11 cellular contexts compared by ENCODE assay signal in genomic region chr11:47983464-47984397, GRCh38. TPM values are rescaled to one million over a fixed set of nuclear protein-coding genes. Genes with fewer than 3 reads are reported as not detected.
DNase-seq lines count a peak whose midpoint lies in the region; ATAC-seq and TF ChIP-seq lines count a peak whose summit lies in the region.
"Had no signal": no experiment of that assay in that cellular context is flagged by ENCODE, and none has a peak within 500 bp of the region (broad histone marks: within the 10 kb centered on the region; RNA-seq: fewer than 3 reads in every experiment).

No MANE protein-coding gene starts in this region.

- no peaks in the 10 kb centered on the region for H3K27me3 Mint-ChIP-seq in activated B cell treated with CpG ODN at 0.5 μM for 24 hours

- TF ChIP-seq CTCF in activated B cell treated with CpG ODN at 0.5 μM for 24 hours (IDR thresholded peaks at IDR 0.05) (no peak), kidney epithelial cell (IDR thresholded peaks at IDR 0.05; ENCODE audit: insufficient read depth, low read length, poor library complexity, severe bottlenecking) (no peak), heart left ventricle (IDR thresholded peaks at IDR 0.05) (no peak)

- peaks cover 3% of the 10 kb centered on the region for H3K36me3 Mint-ChIP-seq in activated B cell treated with CpG ODN at 0.5 μM for 24 hours (ENCODE audit: low read depth)

- H3K27me3 ChIP-seq in GM23248 (replicated peaks; ENCODE audit: insufficient read depth) (no peaks in the 10 kb centered on the region), kidney epithelial cell (ENCODE audit: control insufficient read depth, insufficient read depth, low read length) (no peaks in the 10 kb centered on the region), heart left ventricle (no peaks in the 10 kb centered on the region)

- H3K4me1 ChIP-seq in GM23248 (ENCODE audit: insufficient read depth): peaks cover 26% of the 10 kb centered on the region
- H3K4me1 ChIP-seq in heart left ventricle: peaks cover 0 to 79% (median 12%) of the 10 kb centered on the region in 12 donors

- peak; percentile 72 for DNase-seq in A172 (ENCODE audit: low spot score)
- DNase-seq in GM23248: peak; percentile 74
- no peak for DNase-seq in activated B cell treated with CpG ODN at 0.5 μM for 24 hours
- no peak for DNase-seq in kidney epithelial cell (ENCODE audit: low read depth)
- DNase-seq in NCI-H2081 (lab: John Stamatoyannopoulos, UW): no peak
- DNase-seq in heart left ventricle: no peak
- DNase-seq: left cardiac atrium, NCI-H748 treated with DMSO at 0.1 percent for 48 hours had no signal

- TF ChIP-seq POLR2A in heart left ventricle (IDR thresholded peaks at IDR 0.05): no peak

- H3K9me2 ChIP-seq in GM23248 (ENCODE audit: insufficient read depth): no peaks in the 10 kb centered on the region

- CTCF ChIA-PET in activated B cell treated with CpG ODN at 0.5 μM for 24 hours (lab: Charles Lee): interaction anchor here (1.2 to 2.1 kb wide), 3 partner anchors 49 to 125 kb away, joined by 3 to 9 read pairs (median 3); no protein-coding TSS in a partner anchor

- peak overlapping the region; percentile 51 for H3K27ac ChIP-seq in GM23248
- peak overlapping the region in 1 of 12 donors; percentile 93 for H3K27ac ChIP-seq in heart left ventricle

- 80 to 81% methylated on average over 10 of the region's 10 CpGs for WGBS in GM23248 (ENCODE audit: low coverage in 1 of 2, low lambda C conversion rate in 2 of 2, missing lambda C conversion rate in 2 of 2), 2 experiments
- 82 to 88% (median 87%) methylated on average over 10 of the region's 10 CpGs for WGBS in heart left ventricle, 4 donors

- intact Hi-C loops in activated B cell treated with CpG ODN at 0.5 μM for 24 hours (cut with micrococcal nuclease) (no loop called here), heart left ventricle (cut with DNase I) (loop anchor here in 5 of 10 donors (5.0 to 10.0 kb wide), 4 partner anchors 81 to 124 kb away; no protein-coding TSS in a partner anchor)

- peak overlapping the region; percentile 5 for H3K27ac Mint-ChIP-seq in activated B cell treated with CpG ODN at 0.5 μM for 24 hours

- H3K4me2 ChIP-seq in GM23248 (ENCODE audit: unreplicated experiment): peak overlapping the region; percentile 84

- in situ Hi-C loops in GM23248 (cut with MboI): loop anchor here (10.0 kb wide), 1 partner anchor 131 kb away; no protein-coding TSS in a partner anchor

- POLR2A ChIA-PET in activated B cell treated with CpG ODN at 0.5 μM for 24 hours (lab: Charles Lee): interaction anchor here (0.5 to 1.8 kb wide), 6 partner anchors 9 to 1376 kb away, joined by 3 to 6 read pairs (median 4); no protein-coding TSS in a partner anchor

- H3K9ac ChIP-seq in GM23248: peak overlapping the region; percentile 39

- H3K4me3 ChIP-seq in GM23248: peak overlapping the region; percentile 19; the same call in 1 of the 2 replicates
- peak overlapping the region; percentile 18 for H3K4me3 ChIP-seq in kidney epithelial cell (ENCODE audit: low read depth, low read length)
- peak overlapping the region in 1 of 12 donors; percentile 86 for H3K4me3 ChIP-seq in heart left ventricle
- H3K4me3 ChIP-seq: HAP-1 had no signal

- ATAC-seq in activated B cell treated with CpG ODN at 0.5 μM for 24 hours (ENCODE audit: low read depth) (no peak), heart left ventricle (no peak), HG02970 (IDR thresholded peaks at IDR 0.05; ENCODE audit: low FRiP score, unreplicated experiment) (no peak), GM21367 (IDR thresholded peaks at IDR 0.05; ENCODE audit: unreplicated experiment) (no peak)
- ATAC-seq: left cardiac atrium had no signal

- peaks cover 11% of the 10 kb centered on the region; the same call in 1 of the 2 replicates for H3F3A ChIP-seq in GM23248 (ENCODE audit: insufficient read depth)

- H3K9me3 ChIP-seq in GM23248 (ENCODE audit: low read depth) (no peaks in the 10 kb centered on the region), heart left ventricle (no peaks in the 10 kb centered on the region)
- H3K9me3 ChIP-seq: HAP-1 had no signal

- H3K36me3 ChIP-seq in GM23248 (ENCODE audit: low read depth): no peaks in the 10 kb centered on the region
- peaks cover 4% of the 10 kb centered on the region for H3K36me3 ChIP-seq in kidney epithelial cell (ENCODE audit: control insufficient read depth, insufficient read depth, low read length)
- no peaks in the 10 kb centered on the region for H3K36me3 ChIP-seq in heart left ventricle
- H3K36me3 ChIP-seq: HAP-1 had no signal

- H3K79me2 ChIP-seq in GM23248 (ENCODE audit: insufficient read depth): peaks cover 73% of the 10 kb centered on the region

- no peaks in the 10 kb centered on the region for H3K9me3 Mint-ChIP-seq in activated B cell treated with CpG ODN at 0.5 μM for 24 hours

- H4K20me1 ChIP-seq in GM23248 (ENCODE audit: insufficient read depth): no peaks in the 10 kb centered on the region

- peak overlapping the region; percentile 64 for H3K4me3 Mint-ChIP-seq in activated B cell treated with CpG ODN at 0.5 μM for 24 hours

- H2AFZ ChIP-seq in GM23248: peak overlapping the region; percentile 52

- H3K4me1 Mint-ChIP-seq in activated B cell treated with CpG ODN at 0.5 μM for 24 hours: peaks cover 56% of the 10 kb centered on the region

RNA-seq across cellular contexts. Expression of gene PTPRJ, which starts 3.4 kb away (rescaled TPM):
- 15.2 and 15.8 TPM in 2 replicates for total RNA-seq in A172 (2014; rRNA removed; shearing (Covaris generic))
- total RNA-seq in GM23248 (2014; rRNA removed; shearing (Covaris generic)): 9.5 and 10.0 TPM in 2 replicates
- 4.1 and 4.5 TPM in 2 replicates for polyA plus RNA-seq in GM23248 (2016; fragmentation: Nextera tagmentation; extraction: Ambion mirVana)
- 18.8 and 19.2 TPM in 2 replicates for total RNA-seq in activated B cell treated with CpG ODN at 0.5 μM for 24 hours
- 42.3 and 49.6 TPM in 2 replicates for total RNA-seq in kidney epithelial cell
- total RNA-seq in heart left ventricle: 10 to 100 TPM in 3 of 9 donors, 1 to 10 TPM in 6; 5.5 to 39.0 (median 6.9) TPM
- 1 to 10 TPM; 1.2 to 1.5 TPM for polyA plus RNA-seq in heart left ventricle

Comparison
In these comparisons a context has a peak if more than half of its experiments do, and no peak if none do; other contexts are left out.
1. DNase-seq: peak in A172 (single experiment) and GM23248 (single experiment); none in activated B cell treated with CpG ODN at 0.5 μM for 24 hours (single experiment), kidney epithelial cell (single experiment), NCI-H2081 (0 of 2) and heart left ventricle (0 of 5).